Comparison of ENCODE assay signal across 2 cellular contexts in genomic region chr10:129920187-129920586, GRCh38. TPM values are rescaled to one million over a fixed set of nuclear protein-coding genes. Genes with fewer than 3 reads are reported as not detected.
"Had no signal": no experiment of that assay in that cellular context is flagged by ENCODE, and none has a peak within 500 bp of the region (broad histone marks: within the 10 kb centered on the region; RNA-seq: fewer than 3 reads in every experiment).

No MANE protein-coding gene starts in this region.

RNA-seq across cellular contexts. Expression of gene EBF3, which starts 43.9 kb away (rescaled TPM):
- total RNA-seq: naive thymus-derived CD4-positive, alpha-beta T cell; natural killer cell had no signal
- polyA plus RNA-seq: naive thymus-derived CD4-positive, alpha-beta T cell had no signal
